ENCODE assay signal across 14 cellular contexts in genomic region chr6:45560421-45560820, GRCh38.
DNase-seq lines count a peak whose midpoint lies in the region; ATAC-seq lines count a peak whose summit lies in the region.
"Had no signal": no experiment of that assay in that cellular context is flagged by ENCODE, and none has a peak within 500 bp of the region (broad histone marks: within the 10 kb centered on the region; RNA-seq: fewer than 3 reads in every experiment).

No MANE protein-coding gene starts in this region.

- no peaks in the 10 kb centered on the region for H3K27me3 Mint-ChIP-seq in activated CD4-positive, alpha-beta memory T cell treated with anti-CD3 and anti-CD28 coated beads for 36 hours
- H3K27me3 Mint-ChIP-seq in activated CD4-positive, alpha-beta memory T cell treated with anti-CD3 and anti-CD28 coated beads, Interleukin-2, amount 10 ng/mL, durations not matched to agents 7 days and 5 days, result no peaks in the 10 kb centered on the region
- no peaks in the 10 kb centered on the region for H3K27me3 Mint-ChIP-seq in activated naive CD8-positive, alpha-beta T cell
- H3K27me3 Mint-ChIP-seq in activated naive CD8-positive, alpha-beta T cell treated with anti-CD3 and anti-CD28 coated beads for 36 hours, result no peaks in the 10 kb centered on the region
- H3K27me3 Mint-ChIP-seq in activated T-helper 1 cell treated with anti-CD3 and anti-CD28 coated beads, Interleukin-12 subunit alpha, Interleukin-12 subunit beta, Interleukin-2, Interleukin-4 antibody, amounts not matched to agents 30 ng/mL and 10 ng/mL and 1 ng/mL, durations not matched to agents 14 hours and 24 hours and 36 hours (ENCODE audit: insufficient read depth), result peaks cover 9% of the 10 kb centered on the region
- no peaks in the 10 kb centered on the region for H3K27me3 Mint-ChIP-seq in activated T-helper 2 cell treated with anti-CD3 and anti-CD28 coated beads, Interferon-gamma antibody, Interleukin-2, Interleukin-4, amounts not matched to agents 10 μg/mL and 5 μg/mL and 100 μg/mL, durations not matched to agents 14 hours and 24 hours and 36 hours (ENCODE audit: low read depth)

- H3K9me3 Mint-ChIP-seq in activated CD4-positive, alpha-beta memory T cell treated with anti-CD3 and anti-CD28 coated beads for 36 hours, result no peaks in the 10 kb centered on the region
- H3K9me3 Mint-ChIP-seq in activated CD4-positive, alpha-beta memory T cell treated with anti-CD3 and anti-CD28 coated beads, Interleukin-2, amount 10 ng/mL, durations not matched to agents 7 days and 5 days, result no peaks in the 10 kb centered on the region
- no peaks in the 10 kb centered on the region for H3K9me3 Mint-ChIP-seq in activated naive CD8-positive, alpha-beta T cell (ENCODE audit: low read depth)
- no peaks in the 10 kb centered on the region for H3K9me3 Mint-ChIP-seq in activated naive CD8-positive, alpha-beta T cell treated with anti-CD3 and anti-CD28 coated beads for 36 hours
- peaks cover 8% of the 10 kb centered on the region for H3K9me3 Mint-ChIP-seq in activated T-helper 1 cell treated with anti-CD3 and anti-CD28 coated beads, Interleukin-12 subunit alpha, Interleukin-12 subunit beta, Interleukin-2, Interleukin-4 antibody, amounts not matched to agents 30 ng/mL and 10 ng/mL and 1 ng/mL, durations not matched to agents 14 hours and 24 hours and 36 hours
- H3K9me3 Mint-ChIP-seq in activated T-helper 2 cell treated with anti-CD3 and anti-CD28 coated beads, Interferon-gamma antibody, Interleukin-2, Interleukin-4, amounts not matched to agents 10 μg/mL and 5 μg/mL and 100 μg/mL, durations not matched to agents 14 hours and 24 hours and 36 hours, result peaks cover 9% of the 10 kb centered on the region
- H3K9me3 Mint-ChIP-seq: CD8-positive, alpha-beta T cell; H9 had no signal

- CTCF ChIA-PET in activated CD4-positive, alpha-beta memory T cell treated with anti-CD3 and anti-CD28 coated beads for 36 hours (lab: Charles Lee), result interaction anchor here (0.6 kb wide), 1 partner anchor 115 kb away, joined by 3 read pairs; no protein-coding TSS in a partner anchor
- CTCF ChIA-PET in activated CD4-positive, alpha-beta memory T cell treated with anti-CD3 and anti-CD28 coated beads, Interleukin-2, amount 10 ng/mL, durations not matched to agents 7 days and 5 days (lab: Charles Lee), result no interaction called here

- peak overlapping the region; percentile 70 for H3K4me3 Mint-ChIP-seq in activated CD4-positive, alpha-beta memory T cell treated with anti-CD3 and anti-CD28 coated beads for 36 hours
- no peak overlapping the region for H3K4me3 Mint-ChIP-seq in activated CD4-positive, alpha-beta memory T cell treated with anti-CD3 and anti-CD28 coated beads, Interleukin-2, amount 10 ng/mL, durations not matched to agents 7 days and 5 days
- no peak overlapping the region for H3K4me3 Mint-ChIP-seq in activated naive CD8-positive, alpha-beta T cell
- no peak overlapping the region for H3K4me3 Mint-ChIP-seq in activated naive CD8-positive, alpha-beta T cell treated with anti-CD3 and anti-CD28 coated beads for 36 hours
- H3K4me3 Mint-ChIP-seq in activated T-helper 1 cell treated with anti-CD3 and anti-CD28 coated beads, Interleukin-12 subunit alpha, Interleukin-12 subunit beta, Interleukin-2, Interleukin-4 antibody, amounts not matched to agents 30 ng/mL and 10 ng/mL and 1 ng/mL, durations not matched to agents 14 hours and 24 hours and 36 hours, result no peak overlapping the region
- no peak overlapping the region for H3K4me3 Mint-ChIP-seq in activated T-helper 2 cell treated with anti-CD3 and anti-CD28 coated beads, Interferon-gamma antibody, Interleukin-2, Interleukin-4, amounts not matched to agents 10 μg/mL and 5 μg/mL and 100 μg/mL, durations not matched to agents 14 hours and 24 hours and 36 hours (ENCODE audit: low read depth)
- H3K4me3 Mint-ChIP-seq: B cell; CD8-positive, alpha-beta T cell; H9 had no signal

- no peak for ATAC-seq in GM21717 (IDR thresholded peaks at IDR 0.05; ENCODE audit: unreplicated experiment)
- ATAC-seq: CD8-positive, alpha-beta T cell had no signal

- H3K27ac Mint-ChIP-seq in activated CD4-positive, alpha-beta memory T cell treated with anti-CD3 and anti-CD28 coated beads for 36 hours, result peak overlapping the region; percentile 80
- no peak overlapping the region for H3K27ac Mint-ChIP-seq in activated CD4-positive, alpha-beta memory T cell treated with anti-CD3 and anti-CD28 coated beads, Interleukin-2, amount 10 ng/mL, durations not matched to agents 7 days and 5 days
- H3K27ac Mint-ChIP-seq in activated naive CD8-positive, alpha-beta T cell, result peak overlapping the region; percentile 74
- H3K27ac Mint-ChIP-seq in activated naive CD8-positive, alpha-beta T cell treated with anti-CD3 and anti-CD28 coated beads for 36 hours, result no peak overlapping the region
- peak overlapping the region; percentile 2 for H3K27ac Mint-ChIP-seq in activated T-helper 1 cell treated with anti-CD3 and anti-CD28 coated beads, Interleukin-12 subunit alpha, Interleukin-12 subunit beta, Interleukin-2, Interleukin-4 antibody, amounts not matched to agents 30 ng/mL and 10 ng/mL and 1 ng/mL, durations not matched to agents 14 hours and 24 hours and 36 hours
- H3K27ac Mint-ChIP-seq in activated T-helper 2 cell treated with anti-CD3 and anti-CD28 coated beads, Interferon-gamma antibody, Interleukin-2, Interleukin-4, amounts not matched to agents 10 μg/mL and 5 μg/mL and 100 μg/mL, durations not matched to agents 14 hours and 24 hours and 36 hours, result peak overlapping the region; percentile 86
- H3K27ac Mint-ChIP-seq: B cell; CD8-positive, alpha-beta T cell; H9 had no signal

- intact Hi-C loops in activated CD4-positive, alpha-beta memory T cell treated with anti-CD3 and anti-CD28 coated beads for 36 hours (cut with micrococcal nuclease), result loop anchor here (1.0 kb wide), 1 partner anchor 149 kb away; no protein-coding TSS in a partner anchor
- intact Hi-C loops in activated T-helper 1 cell treated with anti-CD3 and anti-CD28 coated beads, Interleukin-12 subunit alpha, Interleukin-12 subunit beta, Interleukin-2, Interleukin-4 antibody, amounts not matched to agents 30 ng/mL and 10 ng/mL and 1 ng/mL, durations not matched to agents 14 hours and 24 hours and 36 hours (cut with micrococcal nuclease), result loop anchor here (2.0 kb wide), 1 partner anchor 30 kb away; no protein-coding TSS in a partner anchor
- intact Hi-C loops in activated T-helper 2 cell treated with anti-CD3 and anti-CD28 coated beads, Interferon-gamma antibody, Interleukin-2, Interleukin-4, amounts not matched to agents 10 μg/mL and 5 μg/mL and 100 μg/mL, durations not matched to agents 14 hours and 24 hours and 36 hours (cut with micrococcal nuclease), result no loop called here

- H3K4me1 Mint-ChIP-seq in activated CD4-positive, alpha-beta memory T cell treated with anti-CD3 and anti-CD28 coated beads for 36 hours (ENCODE audit: low read depth), result peaks cover 37% of the 10 kb centered on the region
- peaks cover 24% of the 10 kb centered on the region for H3K4me1 Mint-ChIP-seq in activated CD4-positive, alpha-beta memory T cell treated with anti-CD3 and anti-CD28 coated beads, Interleukin-2, amount 10 ng/mL, durations not matched to agents 7 days and 5 days
- peaks cover 19% of the 10 kb centered on the region for H3K4me1 Mint-ChIP-seq in activated naive CD8-positive, alpha-beta T cell (ENCODE audit: low read depth)
- H3K4me1 Mint-ChIP-seq in activated naive CD8-positive, alpha-beta T cell treated with anti-CD3 and anti-CD28 coated beads for 36 hours, result peaks cover 11% of the 10 kb centered on the region
- peaks cover 41% of the 10 kb centered on the region for H3K4me1 Mint-ChIP-seq in activated T-helper 1 cell treated with anti-CD3 and anti-CD28 coated beads, Interleukin-12 subunit alpha, Interleukin-12 subunit beta, Interleukin-2, Interleukin-4 antibody, amounts not matched to agents 30 ng/mL and 10 ng/mL and 1 ng/mL, durations not matched to agents 14 hours and 24 hours and 36 hours (ENCODE audit: low read depth)
- H3K4me1 Mint-ChIP-seq in activated T-helper 2 cell treated with anti-CD3 and anti-CD28 coated beads, Interferon-gamma antibody, Interleukin-2, Interleukin-4, amounts not matched to agents 10 μg/mL and 5 μg/mL and 100 μg/mL, durations not matched to agents 14 hours and 24 hours and 36 hours (ENCODE audit: low read depth), result peaks cover 43% of the 10 kb centered on the region
- H3K4me1 Mint-ChIP-seq: H9 had no signal

- peak; percentile 44 for DNase-seq in activated CD4-positive, alpha-beta memory T cell treated with anti-CD3 and anti-CD28 coated beads for 36 hours
- no peak for DNase-seq in activated CD4-positive, alpha-beta memory T cell treated with anti-CD3 and anti-CD28 coated beads, Interleukin-2, amount 10 ng/mL, durations not matched to agents 7 days and 5 days
- no peak for DNase-seq in activated naive CD8-positive, alpha-beta T cell treated with anti-CD3 and anti-CD28 coated beads for 36 hours
- no peak for DNase-seq in activated T-helper 1 cell treated with anti-CD3 and anti-CD28 coated beads, Interleukin-12 subunit alpha, Interleukin-12 subunit beta, Interleukin-2, Interleukin-4 antibody, amounts not matched to agents 30 ng/mL and 10 ng/mL and 1 ng/mL, durations not matched to agents 14 hours and 24 hours and 36 hours (ENCODE audit: low spot score)
- no peak for DNase-seq in activated T-helper 2 cell treated with anti-CD3 and anti-CD28 coated beads, Interferon-gamma antibody, Interleukin-2, Interleukin-4, amounts not matched to agents 10 μg/mL and 5 μg/mL and 100 μg/mL, durations not matched to agents 14 hours and 24 hours and 36 hours (ENCODE audit: low spot score)
- DNase-seq in kidney glomerular epithelial cell (lab: John Stamatoyannopoulos, UW), result no peak
- DNase-seq: Calu3; CD8-positive, alpha-beta T cell; DMS79 treated with DMSO at 0.1 percent for 48 hours; GF-D8; H9 had no signal

- peaks cover 20% of the 10 kb centered on the region for H3K36me3 Mint-ChIP-seq in activated CD4-positive, alpha-beta memory T cell treated with anti-CD3 and anti-CD28 coated beads for 36 hours
- peaks cover 23% of the 10 kb centered on the region for H3K36me3 Mint-ChIP-seq in activated CD4-positive, alpha-beta memory T cell treated with anti-CD3 and anti-CD28 coated beads, Interleukin-2, amount 10 ng/mL, durations not matched to agents 7 days and 5 days (ENCODE audit: low read depth)
- H3K36me3 Mint-ChIP-seq in activated naive CD8-positive, alpha-beta T cell, result peaks cover 10% of the 10 kb centered on the region
- H3K36me3 Mint-ChIP-seq in activated naive CD8-positive, alpha-beta T cell treated with anti-CD3 and anti-CD28 coated beads for 36 hours, result no peaks in the 10 kb centered on the region
- peaks cover 9% of the 10 kb centered on the region for H3K36me3 Mint-ChIP-seq in activated T-helper 1 cell treated with anti-CD3 and anti-CD28 coated beads, Interleukin-12 subunit alpha, Interleukin-12 subunit beta, Interleukin-2, Interleukin-4 antibody, amounts not matched to agents 30 ng/mL and 10 ng/mL and 1 ng/mL, durations not matched to agents 14 hours and 24 hours and 36 hours (ENCODE audit: low read depth)
- peaks cover 33% of the 10 kb centered on the region for H3K36me3 Mint-ChIP-seq in activated T-helper 2 cell treated with anti-CD3 and anti-CD28 coated beads, Interferon-gamma antibody, Interleukin-2, Interleukin-4, amounts not matched to agents 10 μg/mL and 5 μg/mL and 100 μg/mL, durations not matched to agents 14 hours and 24 hours and 36 hours (ENCODE audit: low read depth)
- H3K36me3 Mint-ChIP-seq: CD8-positive, alpha-beta T cell had no signal

- POLR2A ChIA-PET in activated CD4-positive, alpha-beta memory T cell treated with anti-CD3 and anti-CD28 coated beads for 36 hours (lab: Charles Lee), result interaction anchor here (0.5 to 0.9 kb wide), 2 partner anchors 11 to 29 kb away, joined by 3 read pairs; no protein-coding TSS in a partner anchor
- POLR2A ChIA-PET in activated CD4-positive, alpha-beta memory T cell treated with anti-CD3 and anti-CD28 coated beads, Interleukin-2, amount 10 ng/mL, durations not matched to agents 7 days and 5 days (lab: Charles Lee), result no interaction called here

Comparison
In these comparisons a context has a peak if more than half of its experiments do, and no peak if none do; other contexts are left out.
1. H3K27ac Mint-ChIP-seq: peak in activated CD4-positive, alpha-beta memory T cell treated with anti-CD3 and anti-CD28 coated beads for 36 hours (single experiment), activated naive CD8-positive, alpha-beta T cell (single experiment), activated T-helper 1 cell treated with anti-CD3 and anti-CD28 coated beads, Interleukin-12 subunit alpha, Interleukin-12 subunit beta, Interleukin-2, Interleukin-4 antibody, amounts not matched to agents 30 ng/mL and 10 ng/mL and 1 ng/mL, durations not matched to agents 14 hours and 24 hours and 36 hours (single experiment) and activated T-helper 2 cell treated with anti-CD3 and anti-CD28 coated beads, Interferon-gamma antibody, Interleukin-2, Interleukin-4, amounts not matched to agents 10 μg/mL and 5 μg/mL and 100 μg/mL, durations not matched to agents 14 hours and 24 hours and 36 hours (single experiment); none in activated CD4-positive, alpha-beta memory T cell treated with anti-CD3 and anti-CD28 coated beads, Interleukin-2, amount 10 ng/mL, durations not matched to agents 7 days and 5 days (single experiment) and activated naive CD8-positive, alpha-beta T cell treated with anti-CD3 and anti-CD28 coated beads for 36 hours (single experiment).